ENCODE assay signal across 8 cellular contexts in the genomic region with DNA sequence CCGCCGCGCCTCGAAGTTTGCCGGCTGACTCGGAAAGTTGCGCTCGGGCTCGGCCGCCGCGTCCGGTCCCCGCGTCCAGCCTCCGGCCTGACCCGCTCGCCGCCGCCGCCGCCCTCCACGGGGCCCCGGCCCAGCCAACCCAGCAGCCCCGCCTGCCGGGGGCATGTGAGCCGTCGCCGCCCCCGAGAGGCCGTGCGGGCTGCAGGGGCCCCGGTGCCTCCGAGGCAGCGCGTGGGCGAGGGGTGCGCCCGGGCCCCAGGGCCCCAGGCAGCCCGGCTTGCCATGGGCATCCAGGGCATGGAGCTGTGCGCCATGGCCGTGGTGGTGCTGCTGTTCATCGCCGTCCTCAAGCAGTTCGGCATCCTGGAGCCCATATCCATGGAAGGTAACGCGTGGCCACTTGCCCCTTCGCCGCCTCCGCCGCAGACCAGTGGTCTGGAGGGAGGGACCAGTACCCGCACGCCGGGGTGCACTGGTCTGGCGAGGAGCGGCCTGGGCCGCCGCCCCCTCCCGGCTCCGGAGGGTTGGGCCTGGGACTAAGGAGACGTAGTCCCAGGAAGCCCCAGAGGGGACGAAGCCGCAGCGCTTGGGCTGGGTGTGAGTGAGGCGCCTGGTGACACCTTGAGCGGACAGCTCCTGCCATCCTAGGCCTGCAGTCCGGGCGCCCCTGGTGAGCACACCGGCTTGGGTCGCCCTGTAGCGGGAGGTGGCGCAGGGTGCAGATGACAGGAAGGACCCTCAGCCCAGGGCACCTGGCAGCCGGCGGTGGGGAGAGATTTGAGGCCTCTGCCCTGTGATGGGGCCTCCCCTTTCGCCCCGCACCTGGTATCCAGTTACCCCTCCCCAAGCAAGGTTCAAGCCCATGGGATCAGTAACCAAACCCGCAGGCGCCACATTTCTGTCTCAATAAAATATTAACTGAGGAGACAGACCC. TPM values are rescaled to one million over a fixed set of nuclear protein-coding genes. Genes with fewer than 3 reads are reported as not detected.
DNase-seq lines count a peak whose midpoint lies in the region; ATAC-seq and TF ChIP-seq lines count a peak whose summit lies in the region.

No MANE protein-coding gene starts in this region.

- H3K79me2 ChIP-seq in osteoblast (ENCODE audit: insufficient read depth, low read length) = no peaks in the 10 kb centered on the region

- no peak for ATAC-seq in HG02678 (IDR thresholded peaks at IDR 0.05; ENCODE audit: unreplicated experiment)
- ATAC-seq in HG02970 (IDR thresholded peaks at IDR 0.05; ENCODE audit: low FRiP score, unreplicated experiment) = no peak

- H3K27ac ChIP-seq in osteoblast (ENCODE audit: low read depth, low read length) = no peak overlapping the region

- no peaks in the 10 kb centered on the region for H3K9me3 ChIP-seq in MG63
- no peaks in the 10 kb centered on the region for H3K9me3 ChIP-seq in osteoblast (ENCODE audit: low read depth, low read length)

- H3K27me3 ChIP-seq in MG63 = no peaks in the 10 kb centered on the region
- H3K27me3 ChIP-seq in osteoblast (ENCODE audit: insufficient read depth, low read length) = peaks cover 36% of the 10 kb centered on the region

- DNase-seq in AG20443 (ENCODE audit: low spot score) = peak; percentile 74
- DNase-seq in MG63 = peak; percentile 44
- peak; percentile 18 for DNase-seq in fibroblast of pulmonary artery (ENCODE audit: low read depth)
- peak; percentile 89 for DNase-seq in osteoblast (ENCODE audit: insufficient read length, low spot score, missing footprints)
- DNase-seq in activated gamma-delta T cell (lab: John Stamatoyannopoulos, UW) = no peak
- no peak for DNase-seq in GM13976 (ENCODE audit: low spot score)

- peaks cover 7% of the 10 kb centered on the region for H3K4me1 ChIP-seq in osteoblast (ENCODE audit: insufficient read depth, low read length)

- no peak for TF ChIP-seq CTCF in fibroblast of pulmonary artery (IDR thresholded peaks at IDR 0.05; ENCODE audit: low read length, missing control alignments)
- TF ChIP-seq CTCF in osteoblast (IDR thresholded peaks at IDR 0.05; ENCODE audit: extremely low read depth, low read depth, low read length) = no peak
- no peak for TF ChIP-seq CTCF in GM13976 (IDR thresholded peaks at IDR 0.05; ENCODE audit: borderline replicate concordance, control extremely low read depth, extremely low read depth, insufficient read depth, missing control alignments)

- no peak overlapping the region for H3K4me2 ChIP-seq in osteoblast (ENCODE audit: insufficient read depth, low read length)

- in situ Hi-C loops in GM13976 (cut with MboI; ENCODE audit: low sequenced_read_pairs, unreplicated experiment) = no loop called here

- H3K4me3 ChIP-seq in MG63 = peak overlapping the region; percentile 37
- peak overlapping the region; percentile 42 for H3K4me3 ChIP-seq in fibroblast of pulmonary artery (replicated peaks; ENCODE audit: low read depth, low read length)
- H3K4me3 ChIP-seq in osteoblast (ENCODE audit: insufficient read depth, low read length) = peak overlapping the region; percentile 28

- no peak overlapping the region for H2AFZ ChIP-seq in osteoblast (ENCODE audit: low read length)

- no peaks in the 10 kb centered on the region for H3K36me3 ChIP-seq in MG63
- no peaks in the 10 kb centered on the region for H3K36me3 ChIP-seq in osteoblast (ENCODE audit: insufficient read depth, low read length)

- no peaks in the 10 kb centered on the region for H4K20me1 ChIP-seq in osteoblast (ENCODE audit: insufficient read depth, low read length)

RNA-seq across cellular contexts. Expression of a gene that starts 49.9 kb away (rescaled TPM):
- 7.7 and 14.1 TPM in 2 replicates for total RNA-seq in MG63 (2014; rRNA removed; shearing (Covaris generic); ENCODE audit: low replicate concordance)
- under 0.01 and 0.29 TPM in 2 replicates for total RNA-seq in osteoblast

RNA-seq across cellular contexts. Expression of a gene that starts 55.5 kb away (rescaled TPM):
- 36.3 and 44.3 TPM in 2 replicates for total RNA-seq in MG63 (2014; rRNA removed; shearing (Covaris generic); ENCODE audit: low replicate concordance)
- 19.7 and 21.4 TPM in 2 replicates for total RNA-seq in osteoblast

Comparison
In these comparisons a context has a peak if more than half of its experiments do, and no peak if none do; other contexts are left out.
1. DNase-seq: peak in AG20443 (single experiment), MG63 (single experiment), fibroblast of pulmonary artery (single experiment) and osteoblast (single experiment); none in activated gamma-delta T cell (single experiment) and GM13976 (single experiment).
2. Peak in every context shown above with its lines, with median percentiles within 50 percentile points of each other: H3K4me3 ChIP-seq.